ENCODE assay signal across 19 cellular contexts in genomic region chr17:55564077-55564476, GRCh38. TPM values are rescaled to one million over a fixed set of nuclear protein-coding genes. Genes with fewer than 3 reads are reported as not detected.
"Had no signal": no experiment of that assay in that cellular context is flagged by ENCODE, and none has a peak within 500 bp of the region (broad histone marks: within the 10 kb centered on the region; RNA-seq: fewer than 3 reads in every experiment).

No MANE protein-coding gene starts in this region.

- H3K9me3 Mint-ChIP-seq: activated naive CD4-positive, alpha-beta T cell treated with anti-CD3 and anti-CD28 coated beads for 36 hours; memory B cell; nephron progenitor cell; stimulated activated naive CD8-positive, alpha-beta T cell treated with anti-CD3 and anti-CD28 coated beads, Interleukin-15, amount 100 ng/mL, for 72 hours had no signal

- H3K36me3 Mint-ChIP-seq: memory B cell had no signal

- H3K4me1 Mint-ChIP-seq: memory B cell; stimulated activated naive CD8-positive, alpha-beta T cell treated with anti-CD3 and anti-CD28 coated beads, Interleukin-15, amount 100 ng/mL, for 72 hours had no signal

- H3K9me3 ChIP-seq: left lung had no signal

- ATAC-seq: activated CD4-positive, CD25-positive, alpha-beta regulatory T cell treated with anti-CD3 and anti-CD28 coated beads, Interleukin-2, amount 50 U/mL, for 24 hours; left lung; sciatic nerve; stimulated activated naive CD8-positive, alpha-beta T cell treated with anti-CD3 and anti-CD28 coated beads, Interleukin-15, amount 100 ng/mL, for 72 hours had no signal

- H3K27ac ChIP-seq: left lung had no signal

- H3K4me3 ChIP-seq: left lung had no signal

- H3K36me3 ChIP-seq: left lung had no signal

- H3K4me1 ChIP-seq: left lung had no signal

- DNase-seq: activated CD4-positive, alpha-beta T cell treated with anti-CD3 and anti-CD28 coated beads, Interleukin-2, amount 50 U/mL, for 1 hour; activated naive CD4-positive, alpha-beta T cell treated with anti-CD3 and anti-CD28 coated beads for 36 hours; activated T-cell treated with anti-CD3 and anti-CD28 coated beads for 4 hours; caudate nucleus; glutamatergic neuron; hypothalamus; kidney; left lung; nephron progenitor cell; occipital lobe; stimulated activated CD4-positive, alpha-beta T cell treated with anti-CD3 and anti-CD28 coated beads, Interleukin-1b, Interleukin-23, amount 100 ng/mL, for 48 hours; stimulated activated naive CD8-positive, alpha-beta T cell treated with anti-CD3 and anti-CD28 coated beads, Interleukin-15, amount 100 ng/mL, for 72 hours; T-helper 9 cell had no signal

- H3K27me3 ChIP-seq: left lung had no signal

- H3K27ac Mint-ChIP-seq: activated naive CD4-positive, alpha-beta T cell treated with anti-CD3 and anti-CD28 coated beads for 36 hours; memory B cell; nephron progenitor cell; stimulated activated naive CD8-positive, alpha-beta T cell treated with anti-CD3 and anti-CD28 coated beads, Interleukin-15, amount 100 ng/mL, for 72 hours had no signal

- H3K4me3 Mint-ChIP-seq: activated naive CD4-positive, alpha-beta T cell treated with anti-CD3 and anti-CD28 coated beads for 36 hours; memory B cell; nephron progenitor cell; stimulated activated naive CD8-positive, alpha-beta T cell treated with anti-CD3 and anti-CD28 coated beads, Interleukin-15, amount 100 ng/mL, for 72 hours had no signal

RNA-seq across cellular contexts. Expression of gene SMIM36, which starts 52.8 kb away (rescaled TPM):
- total RNA-seq: activated CD8-positive, alpha-beta memory T cell treated with anti-CD3 and anti-CD28 coated beads for 36 hours; activated naive CD4-positive, alpha-beta T cell treated with anti-CD3 and anti-CD28 coated beads for 36 hours; kidney; left lung; occipital lobe; pulmonary artery endothelial cell; sciatic nerve; urinary bladder had no signal
